ENCODE assay signal across 35 cellular contexts in genomic region chr5:22058620-22059019, GRCh38.
"Had no signal": no experiment of that assay in that cellular context is flagged by ENCODE, and none has a peak within 500 bp of the region (broad histone marks: within the 10 kb centered on the region; RNA-seq: fewer than 3 reads in every experiment).

No MANE protein-coding gene starts in this region.

- H3K27me3 ChIP-seq: MG63 had no signal

- H3K36me3 ChIP-seq: MG63 had no signal

- DNase-seq: Karpas-422, Kasumi-1, MG63, MM.1S, MV-4-11, NCI-H1048, NCI-H1092, NCI-H1092 treated with DMSO at 0.1 percent for 48 hours, NCI-H1105, NCI-H1105 treated with DMSO at 0.1 percent for 48 hours, NCI-H1417, NCI-H1417 treated with DMSO at 0.1 percent for 48 hours, NCI-H1436, NCI-H1436 treated with DMSO at 0.1 percent for 48 hours, NCI-H146, NCI-H1694, NCI-H1694 treated with DMSO at 0.1 percent for 48 hours, NCI-H187, NCI-H187 treated with DMSO at 0.1 percent for 48 hours, NCI-H1930, NCI-H2029, NCI-H2029 treated with DMSO at 0.1 percent for 48 hours, NCI-H2081, NCI-H2081 treated with DMSO at 0.1 percent for 48 hours, NCI-H2107, NCI-H2171, NCI-H2171 treated with DMSO at 0.1 percent for 48 hours, NCI-H2227 treated with DMSO at 0.1 percent for 48 hours, NCI-H226, NCI-H345, NCI-H446, NCI-H446 treated with DMSO at 0.1 percent for 48 hours, NCI-H510A, NCI-H510A treated with DMSO at 0.1 percent for 48 hours, NCI-H524 had no signal

- H3K4me3 ChIP-seq: MG63 had no signal

- H3K9me3 ChIP-seq: MG63 had no signal
